Comparison of ENCODE assay signal across 8 cellular contexts in genomic region chr2:231605607-231606091, GRCh38. TPM values are rescaled to one million over a fixed set of nuclear protein-coding genes. Genes with fewer than 3 reads are reported as not detected.
DNase-seq lines count a peak whose midpoint lies in the region; ATAC-seq and TF ChIP-seq lines count a peak whose summit lies in the region.

No MANE protein-coding gene starts in this region.

- H3K18ac ChIP-seq in H9 (ENCODE audit: insufficient read length, low read depth, low read length): peak overlapping the region; percentile 98

- no peak overlapping the region for H4K5ac ChIP-seq in H9 (ENCODE audit: insufficient read length, low read depth, low read length)

- no peaks in the 10 kb centered on the region for H3K27me3 ChIP-seq in H9 (ENCODE audit: insufficient read depth, low read length)

- no peak overlapping the region for H2AFZ ChIP-seq in H9 (ENCODE audit: low read length)

- H2BK15ac ChIP-seq in H9 (ENCODE audit: low read depth, low read length): no peak overlapping the region

- H3K14ac ChIP-seq in H9 (ENCODE audit: insufficient read depth, low read length): 0 out of 2 replicates have a peak overlapping the region, but pooled peaks have one; percentile 87

- DNase-seq in H9: no peak
- no peak for DNase-seq in T-helper 17 cell
- peak; percentile 61 for DNase-seq in Right ventricle myocardium superior
- DNase-seq in putamen (ENCODE audit: low spot score): peak; percentile 79
- DNase-seq in activated CD8-positive, alpha-beta memory T cell treated with anti-CD3 and anti-CD28 coated beads, Interleukin-2, amount 50 U/mL, for 48 hours: no peak
- DNase-seq in stimulated activated CD4-positive, alpha-beta T cell treated with anti-CD3 and anti-CD28 coated beads, Interleukin-2, amount 100 ng/mL, for 24 hours: no peak

- H3K9me3 ChIP-seq in H9 (ENCODE audit: control insufficient read depth, low read depth, low read length) (no peaks in the 10 kb centered on the region), T-helper 17 cell (ENCODE audit: control insufficient read depth, low read length, poor library complexity, severe bottlenecking) (no peaks in the 10 kb centered on the region)

- H3K56ac ChIP-seq in H9 (ENCODE audit: insufficient read length, low read depth, low read length): no peak overlapping the region

- no CpG with 5 or more reads among the region's 7 CpGs for WGBS in H9 (ENCODE audit: extremely low coverage, insufficient read length, low lambda C conversion rate)

- intact Hi-C loops in Right ventricle myocardium superior (cut with DNase I): no loop called here

- peaks cover 36 to 42% of the 10 kb centered on the region in 2 experiments for H3K4me1 Mint-ChIP-seq in H9
- H3K4me1 Mint-ChIP-seq in T-helper 17 cell: peaks cover 10% of the 10 kb centered on the region

- ATAC-seq in T-helper 17 cell (no peak), Right ventricle myocardium superior (ENCODE audit: poor library complexity) (peak; percentile 25), GM21825 (IDR thresholded peaks at IDR 0.05; ENCODE audit: unreplicated experiment) (no peak), HG03025 (IDR thresholded peaks at IDR 0.05; ENCODE audit: low FRiP score, unreplicated experiment) (no peak)

- 0 out of 3 replicates have a peak, but pooled peaks have one; percentile 11 for TF ChIP-seq CTCF in H9 (conservative IDR thresholded peaks at IDR 0.05)

- H3K27me3 Mint-ChIP-seq in H9 (ENCODE audit: low read depth) (no peaks in the 10 kb centered on the region; the same call in none of the 2 replicates), T-helper 17 cell (no peaks in the 10 kb centered on the region)

- H3K4me1 ChIP-seq in H9 (ENCODE audit: insufficient read depth, low read length): no peaks in the 10 kb centered on the region; the same call in 1 of the 2 replicates

- H3K4me2 ChIP-seq in H9 (ENCODE audit: insufficient read depth, insufficient read length, low read length): no peak overlapping the region

- H3K79me2 ChIP-seq in H9 (ENCODE audit: insufficient read depth, low read length): no peaks in the 10 kb centered on the region

- no peak overlapping the region for H2BK20ac ChIP-seq in H9 (ENCODE audit: low read depth, low read length, poor library complexity, severe bottlenecking)

- no peak overlapping the region for H2BK5ac ChIP-seq in H9 (ENCODE audit: insufficient read length, low read length)

- H3K36me3 Mint-ChIP-seq in H9 (ENCODE audit: insufficient read depth in 1 of 3, low read depth in 3 of 3): peaks cover 0 to 1% (median 0%) of the 10 kb centered on the region in 3 experiments; a peak in 2 of 7 replicates
- no peaks in the 10 kb centered on the region for H3K36me3 Mint-ChIP-seq in T-helper 17 cell (ENCODE audit: low read depth)

- H2BK120ac ChIP-seq in H9 (ENCODE audit: low read depth, low read length, poor library complexity, severe bottlenecking): no peak overlapping the region

- no peak overlapping the region for H4K8ac ChIP-seq in H9 (replicated peaks; ENCODE audit: insufficient read length, low read depth, low read length)

- no peak overlapping the region for H2BK12ac ChIP-seq in H9 (ENCODE audit: insufficient read length, low read depth, low read length)

- H3K9me3 Mint-ChIP-seq in H9: no peaks in the 10 kb centered on the region; a peak in 1 of 5 replicates

- no peak overlapping the region for H3T11ph ChIP-seq in H9 (ENCODE audit: low read length)

- peak overlapping the region; percentile 68 for H4K91ac ChIP-seq in H9 (ENCODE audit: insufficient read length, low read depth, low read length)

- no peak overlapping the region for H2AK5ac ChIP-seq in H9 (ENCODE audit: insufficient read length, low read length)

- H3K4me3 Mint-ChIP-seq in H9 (peak overlapping the region; percentile 45 to 68), T-helper 17 cell (peak overlapping the region; percentile 79)

- H4K20me1 ChIP-seq in H9 (ENCODE audit: control insufficient read depth, insufficient read depth, insufficient read length): no peaks in the 10 kb centered on the region

- H3K27ac Mint-ChIP-seq in H9: peak overlapping the region in 2 of 3 experiments; percentile 59 to 96; a peak in 5 of 7 replicates
- H3K27ac Mint-ChIP-seq in T-helper 17 cell: peak overlapping the region; percentile 95

- peak overlapping the region; percentile 78; the same call in 1 of the 2 replicates for H3K4ac ChIP-seq in H9 (ENCODE audit: low read depth, low read length)

- H3K79me1 ChIP-seq in H9 (ENCODE audit: insufficient read depth, low read depth, low read length, poor library complexity, severe bottlenecking): no peaks in the 10 kb centered on the region

- no peak overlapping the region for H3K23ac ChIP-seq in H9 (ENCODE audit: insufficient read length, low read depth, low read length)

- no peaks in the 10 kb centered on the region for H3K23me2 ChIP-seq in H9 (ENCODE audit: insufficient read length, low read depth, low read length, poor library complexity, severe bottlenecking)

- no peak overlapping the region for H3K9ac ChIP-seq in H9 (ENCODE audit: extremely low read depth, insufficient read length, low read length)

- H3K27ac ChIP-seq in H9 (ENCODE audit: insufficient read length, low read depth, low read length): no peak overlapping the region

RNA-seq across cellular contexts. Expression of gene TEX44, which starts 13.0 kb away (rescaled TPM):
- not detected in 2 replicates for total RNA-seq in H9 (2021)
- not detected for total RNA-seq in T-helper 17 cell
- total RNA-seq in Right ventricle myocardium superior: not detected

Comparison
In these comparisons a context has a peak if more than half of its experiments do, and no peak if none do; other contexts are left out.
1. DNase-seq: peak in Right ventricle myocardium superior (single experiment) and putamen (single experiment); none in H9 (single experiment), T-helper 17 cell (0 of 3), activated CD8-positive, alpha-beta memory T cell treated with anti-CD3 and anti-CD28 coated beads, Interleukin-2, amount 50 U/mL, for 48 hours (single experiment) and stimulated activated CD4-positive, alpha-beta T cell treated with anti-CD3 and anti-CD28 coated beads, Interleukin-2, amount 100 ng/mL, for 24 hours (0 of 2).